ENCODE assay signal across 16 cellular contexts in the genomic region with DNA sequence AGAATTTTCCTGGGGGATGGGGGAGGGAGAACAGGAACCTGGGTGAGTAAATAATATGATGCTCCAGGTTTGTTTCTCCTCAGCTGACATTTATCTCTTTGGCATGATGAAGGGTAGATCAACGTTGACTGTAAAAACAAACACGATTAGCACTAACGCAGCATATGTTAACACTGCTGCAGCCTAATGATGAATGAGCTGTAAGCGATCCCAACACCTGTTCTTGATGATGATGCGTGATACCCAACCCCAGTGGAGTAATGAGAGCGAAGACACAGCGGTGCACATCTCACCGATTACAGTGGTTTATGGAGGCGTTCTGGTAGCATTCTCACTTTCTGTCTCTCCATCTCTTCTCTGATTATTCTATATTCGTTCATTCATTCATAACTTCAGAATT.
"Had no signal": no experiment of that assay in that cellular context is flagged by ENCODE, and none has a peak within 500 bp of the region (broad histone marks: within the 10 kb centered on the region; RNA-seq: fewer than 3 reads in every experiment).

No MANE protein-coding gene starts in this region.

- DNase-seq: activated CD4-positive, alpha-beta T cell treated with anti-CD3 and anti-CD28 coated beads for 4 hours; activated CD8-positive, alpha-beta memory T cell treated with anti-CD3 and anti-CD28 coated beads, Interleukin-2, amount 50 U/mL, for 48 hours; activated CD8-positive, alpha-beta T cell treated with anti-CD3 and anti-CD28 coated beads for 36 hours; activated naive CD4-positive, alpha-beta T cell; activated naive CD8-positive, alpha-beta T cell treated with anti-CD3 and anti-CD28 coated beads, Interleukin-2, amount 50 U/mL, for 24 hours; immature natural killer cell; midbrain; naive thymus-derived CD4-positive, alpha-beta T cell; small intestine; tibial artery had no signal

- H3K36me3 ChIP-seq: ascending aorta, esophagus muscularis mucosa, neutrophil, tibial artery, vagina had no signal

- H3K27me3 ChIP-seq: ascending aorta, esophagus muscularis mucosa, neutrophil, tibial artery, vagina had no signal

- H3K4me1 ChIP-seq: ascending aorta, esophagus muscularis mucosa, tibial artery had no signal

- H3K27ac ChIP-seq: ascending aorta, esophagus muscularis mucosa, neutrophil, tibial artery, vagina had no signal

- ATAC-seq: activated CD8-positive, alpha-beta T cell treated with anti-CD3 and anti-CD28 coated beads for 36 hours; activated naive CD8-positive, alpha-beta T cell treated with anti-CD3 and anti-CD28 coated beads, Interleukin-2, amount 50 U/mL, for 24 hours; naive thymus-derived CD4-positive, alpha-beta T cell; stimulated activated effector memory CD8-positive, alpha-beta T cell treated with anti-CD3 and anti-CD28 coated beads, Interleukin-12 subunit alpha, Interleukin-12 subunit beta, amount 100 ng/mL, for 72 hours had no signal

- H3K9me3 ChIP-seq: ascending aorta, esophagus muscularis mucosa, neutrophil, tibial artery, vagina had no signal

- H3K4me3 ChIP-seq: ascending aorta, esophagus muscularis mucosa, lung, tibial artery, vagina had no signal
